In genomic region chr19:45558399-45558878, GRCh38 we compare ENCODE assay signal across 8 cellular contexts. TPM values are rescaled to one million over a fixed set of nuclear protein-coding genes. Genes with fewer than 3 reads are reported as not detected.
DNase-seq lines count a peak whose midpoint lies in the region; ATAC-seq and TF ChIP-seq lines count a peak whose summit lies in the region.

No MANE protein-coding gene starts in this region.

- intact Hi-C loops in MCF 10A (cut with micrococcal nuclease), result loop anchor here (1.0 kb wide), 2 partner anchors 35 to 65 kb away; no protein-coding TSS in a partner anchor

- H3K4me3 ChIP-seq in WI38 (ENCODE audit: low read depth, low read length), result no peak overlapping the region

- CTCF ChIA-PET in MCF 10A (lab: Yijun Ruan, JAX), result interaction anchor here (0.5 to 1.8 kb wide), 14 partner anchors 9 to 1754 kb away, joined by 3 to 14 read pairs (median 5); partner anchors contain the start of gene OPA3

- no peak overlapping the region for H3K4me3 Mint-ChIP-seq in MCF 10A (ENCODE audit: unreplicated experiment)

- no peaks in the 10 kb centered on the region for H3K27me3 Mint-ChIP-seq in MCF 10A (ENCODE audit: insufficient read depth, unreplicated experiment)

- H3K9me3 Mint-ChIP-seq in MCF 10A (ENCODE audit: unreplicated experiment), result no peaks in the 10 kb centered on the region

- H3K36me3 Mint-ChIP-seq in MCF 10A (ENCODE audit: insufficient read depth, unreplicated experiment), result peaks cover 8% of the 10 kb centered on the region

- peak; percentile 53 for TF ChIP-seq CTCF in WI38 (IDR thresholded peaks at IDR 0.05; ENCODE audit: low read depth, low read length)
- TF ChIP-seq CTCF in MCF 10A (IDR thresholded peaks at IDR 0.05; ENCODE audit: unreplicated experiment), result peak; percentile 64

- H3K27ac Mint-ChIP-seq in MCF 10A (ENCODE audit: low read depth, unreplicated experiment), result no peak overlapping the region

- no peaks in the 10 kb centered on the region for H3K4me1 Mint-ChIP-seq in MCF 10A (ENCODE audit: insufficient read depth, unreplicated experiment)

- DNase-seq in DMS 273 (lab: John Stamatoyannopoulos, UW; ENCODE audit: unreplicated experiment) (peak; percentile 65), DMS 273 treated with DMSO at 0.1 percent for 48 hours (lab: John Stamatoyannopoulos, UW) (no peak), NCI-H146 (lab: John Stamatoyannopoulos, UW) (peak; percentile 51), MCF 10A (ENCODE audit: unreplicated experiment) (peak; percentile 85), left lobe of liver (ENCODE audit: low spot score) (no peak), NCI-H446 treated with DMSO at 0.1 percent for 48 hours (lab: John Stamatoyannopoulos, UW) (no peak)
- peak; percentile 26 to 63 (median 48) for DNase-seq in stimulated activated CD4-positive, alpha-beta T cell treated with anti-CD3 and anti-CD28 coated beads, TNF-alpha, amount 100 ng/mL, for 48 hours (ENCODE audit: low read depth in 3 of 3)

- POLR2A ChIA-PET in MCF 10A (lab: Yijun Ruan, JAX), result interaction anchor here (0.7 to 1.7 kb wide), 5 partner anchors 13 to 83 kb away, joined by 3 to 7 read pairs (median 3); no protein-coding TSS in a partner anchor

- BruUV-seq in MCF 10A (replicated peaks; lab: Mats Ljungman, UMichigan), result no TSS peak

- ATAC-seq in left lobe of liver, result peak; percentile 77

RNA-seq across cellular contexts. Expression of gene OPA3, which starts 26.2 kb away (rescaled TPM):
- 16.8 and 17.3 TPM in 2 replicates for total RNA-seq in MCF 10A (2022)
- total RNA-seq in left lobe of liver, result 8.3 TPM

RNA-seq across cellular contexts. Expression of gene GPR4, which starts 43.6 kb away (rescaled TPM):
- not detected in 2 replicates for total RNA-seq in MCF 10A (2022)
- 1.2 TPM for total RNA-seq in left lobe of liver

RNA-seq across cellular contexts. Expression of gene VASP, which starts 51.2 kb away (rescaled TPM):
- total RNA-seq in MCF 10A (2022) (168 and 178 TPM in 2 replicates), left lobe of liver (21.7 TPM)

Comparison
In these comparisons a context has a peak if more than half of its experiments do, and no peak if none do; other contexts are left out.
1. DNase-seq: peak in DMS 273 (single experiment), NCI-H146 (single experiment), MCF 10A (single experiment) and stimulated activated CD4-positive, alpha-beta T cell treated with anti-CD3 and anti-CD28 coated beads, TNF-alpha, amount 100 ng/mL, for 48 hours (3 of 3); none in DMS 273 treated with DMSO at 0.1 percent for 48 hours (single experiment), left lobe of liver (single experiment) and NCI-H446 treated with DMSO at 0.1 percent for 48 hours (single experiment).